8 cellular contexts compared by ENCODE assay signal in genomic region chr9:14433841-14434511, GRCh38.
DNase-seq lines count a peak whose midpoint lies in the region; ATAC-seq, FAIRE-seq and TF ChIP-seq lines count a peak whose summit lies in the region.

No MANE protein-coding gene starts in this region.

- RAD21 ChIA-PET in HCT116 (lab: Charles Lee; ENCODE audit: low non-redundant PET in 1 of 2, low total read pairs in 2 of 2, uncharacterized antibody in 2 of 2, unreplicated experiment in 2 of 2): interaction anchor here (0.6 to 1.0 kb wide), 3 partner anchors 81 to 1006 kb away, joined by 3 to 13 read pairs (median 3); no protein-coding TSS in a partner anchor

- TF ChIP-seq CTCF in HCT116 (IDR thresholded peaks at IDR 0.05 in 2 of 3, conservative IDR thresholded peaks at IDR 0.05 in 1 of 3; ENCODE audit: borderline replicate concordance in 1 of 3, insufficient read depth in 1 of 3, low read depth in 2 of 3, low read length in 2 of 3): peak; percentile 11 to 50 (median 24); a peak in 3 of 6 replicates
- TF ChIP-seq CTCF in prostate gland (IDR thresholded peaks at IDR 0.05): peak in 3 of 4 experiments; percentile 31 to 58 (median 43)
- TF ChIP-seq CTCF in Caco-2 (IDR thresholded peaks at IDR 0.05; ENCODE audit: insufficient read depth in 1 of 2, low read depth in 1 of 2, low read length in 1 of 2, severe bottlenecking in 1 of 2, unreplicated experiment in 1 of 2): no peak

- H3K4me3 ChIP-seq in HCT116 (replicated peaks in 1 of 2; ENCODE audit: low read depth in 1 of 2, low read length in 2 of 2) (no peak overlapping the region), prostate gland (no peak overlapping the region), Caco-2 (ENCODE audit: low read depth, low read length) (no peak overlapping the region)

- 0 out of 2 replicates have a peak, but pooled peaks cover 3% of the 10 kb centered on the region for H3K27me3 ChIP-seq in HCT116 (ENCODE audit: insufficient read depth, low read length)
- no peaks in the 10 kb centered on the region for H3K27me3 ChIP-seq in prostate gland (replicated peaks; ENCODE audit: insufficient read depth)
- no peaks in the 10 kb centered on the region for H3K27me3 ChIP-seq in Caco-2 (replicated peaks; ENCODE audit: control insufficient read depth, insufficient read depth, low read length)

- H3K4me1 ChIP-seq in HCT116 (ENCODE audit: control insufficient read depth in 1 of 2, insufficient read depth in 2 of 2, low read length in 2 of 2) (0 out of 4 replicates have a peak, but pooled peaks cover 0 to 5% of the 10 kb centered on the region in 2 experiments), prostate gland (replicated peaks) (peaks cover 4% of the 10 kb centered on the region), Caco-2 (no peaks in the 10 kb centered on the region)

- peak; percentile 58 for TF ChIP-seq RAD21 in HCT116 (IDR thresholded peaks at IDR 0.05; ENCODE audit: low read depth)

- H3K9me3 ChIP-seq in HCT116 (ENCODE audit: control insufficient read depth in 1 of 2, insufficient read depth in 1 of 2, low read depth in 1 of 2, low read length in 2 of 2): no peaks in the 10 kb centered on the region
- H3K9me3 ChIP-seq in prostate gland: no peaks in the 10 kb centered on the region
- no peaks in the 10 kb centered on the region for H3K9me3 ChIP-seq in Caco-2

- intact Hi-C loops in HCT116 (cut with micrococcal nuclease): loop anchor here (5.0 kb wide), 2 partner anchors 1082 to 1737 kb away; no protein-coding TSS in a partner anchor
- intact Hi-C loops in prostate gland (cut with DNase I): loop anchor here (10.0 kb wide), 1 partner anchor 1079 kb away; no protein-coding TSS in a partner anchor
- intact Hi-C loops in Caco-2 (cut with micrococcal nuclease; ENCODE audit: unreplicated experiment): no loop called here

- POLR2A ChIA-PET in HCT116 (lab: Charles Lee) (no interaction called here), Caco-2 (lab: Charles Lee) (no interaction called here)

- H3K27ac ChIP-seq in HCT116 (ENCODE audit: low read depth, low read length) (no peak overlapping the region), prostate gland (no peak overlapping the region)

- no peak overlapping the region for H3K27ac Mint-ChIP-seq in Caco-2 (ENCODE audit: unreplicated experiment)

- H3K4me2 ChIP-seq in HCT116 (ENCODE audit: low read length): peak overlapping the region; percentile 15

- H4K20me1 ChIP-seq in HCT116 (ENCODE audit: insufficient read depth): no peaks in the 10 kb centered on the region

- H3K4me1 Mint-ChIP-seq in Caco-2 (ENCODE audit: low read depth, unreplicated experiment): no peaks in the 10 kb centered on the region

- peak; percentile 87 for ATAC-seq in HCT116
- ATAC-seq in GM21737 (IDR thresholded peaks at IDR 0.05; ENCODE audit: unreplicated experiment): no peak

- no TSS peak for BruUV-seq in HCT116 (replicated peaks; lab: Mats Ljungman, UMichigan)
- BruUV-seq in Caco-2 (replicated peaks; lab: Mats Ljungman, UMichigan): no TSS peak

- H3K9me3 Mint-ChIP-seq in Caco-2 (ENCODE audit: unreplicated experiment): no peaks in the 10 kb centered on the region

- H3K36me3 Mint-ChIP-seq in Caco-2 (ENCODE audit: insufficient read depth, unreplicated experiment): no peaks in the 10 kb centered on the region

- H3K79me2 ChIP-seq in HCT116 (ENCODE audit: insufficient read depth, low read length): no peaks in the 10 kb centered on the region

- no peak for TF ChIP-seq POLR2A in HCT116 (IDR thresholded peaks at IDR 0.05; ENCODE audit: borderline replicate concordance, extremely low read depth, insufficient read depth, insufficient read length)
- TF ChIP-seq POLR2A in prostate gland (IDR thresholded peaks at IDR 0.05): no peak

- no peak overlapping the region for H3K9ac ChIP-seq in HCT116 (ENCODE audit: low read length)

- peaks cover 6% of the 10 kb centered on the region for H3K27me3 Mint-ChIP-seq in Caco-2 (ENCODE audit: insufficient read depth, unreplicated experiment)

- 4% methylated on average over 11 of the region's 11 CpGs for WGBS in prostate gland

- peak; percentile 34 for FAIRE-seq in RCC 7860 (lab: Jason Lieb, UNC)

- no peak overlapping the region for H2AFZ ChIP-seq in HCT116 (ENCODE audit: low read depth, low read length, poor library complexity, severe bottlenecking)

- H3K4me3 Mint-ChIP-seq in Caco-2 (ENCODE audit: unreplicated experiment): no peak overlapping the region

- CTCF ChIA-PET in HCT116 (lab: Charles Lee) (interaction anchor here (0.5 to 1.7 kb wide), 17 partner anchors 9 to 1731 kb away, joined by 3 to 15 read pairs (median 4); no protein-coding TSS in a partner anchor), Caco-2 (lab: Charles Lee) (interaction anchor here (0.6 to 1.0 kb wide), 3 partner anchors 9 to 319 kb away, joined by 3 to 5 read pairs (median 4); no protein-coding TSS in a partner anchor)

- DNase-seq in A172 (ENCODE audit: low spot score) (peak; percentile 52), HCT116 (ENCODE audit: low read depth, low spot score) (peak; percentile 56), RCC 7860 (ENCODE audit: low spot score) (peak; percentile 36), fibroblast of peridontal ligament (ENCODE audit: extremely low read depth) (peak; percentile 90), prostate gland (ENCODE audit: low spot score) (no peak), cortex of kidney (lab: John Stamatoyannopoulos, UW) (no peak), Caco-2 (no peak)

- H3K36me3 ChIP-seq in HCT116 (ENCODE audit: control insufficient read depth in 1 of 2, insufficient read depth in 2 of 2, low read length in 2 of 2) (no peaks in the 10 kb centered on the region), prostate gland (no peaks in the 10 kb centered on the region), Caco-2 (ENCODE audit: control insufficient read depth, insufficient read depth, low read length) (no peaks in the 10 kb centered on the region)

- no peaks in the 10 kb centered on the region for H3K9me2 ChIP-seq in HCT116 (ENCODE audit: insufficient read depth)

TF ChIP-seq in HCT116, 20 proteins besides CTCF, POLR2A, EP300 and RAD21:
- TF ChIP-seq CEBPB (IDR thresholded peaks at IDR 0.05; ENCODE audit: low read depth) (no peak), CBX3 (IDR thresholded peaks at IDR 0.05; ENCODE audit: low read depth) (0 out of 2 replicates have a peak, but pooled peaks have one; percentile 24), JUND (IDR thresholded peaks at IDR 0.05) (no peak), EZH2phosphoT487 (IDR thresholded peaks at IDR 0.05; ENCODE audit: borderline replicate concordance) (no peak), REST (IDR thresholded peaks at IDR 0.05; ENCODE audit: low read depth) (no peak), FOSL1 (IDR thresholded peaks at IDR 0.05; ENCODE audit: low read depth) (no peak), SP1 (IDR thresholded peaks at IDR 0.05; ENCODE audit: low read depth) (no peak)
- TF ChIP-seq, protein P1, sequence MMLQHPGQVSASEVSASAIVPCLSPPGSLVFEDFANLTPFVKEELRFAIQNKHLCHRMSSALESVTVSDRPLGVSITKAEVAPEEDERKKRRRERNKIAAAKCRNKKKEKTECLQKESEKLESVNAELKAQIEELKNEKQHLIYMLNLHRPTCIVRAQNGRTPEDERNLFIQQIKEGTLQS (IDR thresholded peaks at IDR 0.05): peak; percentile 80

Comparison
In these comparisons a context has a peak if more than half of its experiments do, and no peak if none do; other contexts are left out.
1. DNase-seq: peak in A172 (single experiment), HCT116 (single experiment), RCC 7860 (single experiment) and fibroblast of peridontal ligament (single experiment); none in prostate gland (single experiment), cortex of kidney (single experiment) and Caco-2 (0 of 2).
2. CTCF ChIP-seq: peak in HCT116 (3 of 3) and prostate gland (3 of 4); none in Caco-2 (0 of 2).